In the genomic region with DNA sequence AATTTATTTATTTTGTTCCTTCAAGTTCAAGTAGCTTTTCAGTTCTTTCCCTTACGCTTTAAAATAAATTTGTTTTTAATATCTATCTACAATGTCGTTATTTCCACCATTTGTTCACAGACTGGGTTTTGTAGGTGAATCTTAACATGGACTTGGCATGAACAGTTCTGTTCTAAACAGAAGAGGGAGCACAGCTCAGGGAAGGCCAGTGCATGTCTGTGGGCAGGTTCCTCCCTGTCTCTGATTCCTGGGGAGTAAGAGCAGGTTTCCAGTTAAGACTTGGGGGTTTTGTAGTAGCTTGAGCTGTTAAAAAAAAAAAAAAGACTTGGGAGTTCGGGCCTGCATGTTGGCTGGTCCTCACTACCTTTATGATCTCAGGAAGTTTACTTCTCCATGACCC, we compare ENCODE assay signal across 1 cellular context.
TF ChIP-seq lines count a peak whose summit lies in the region.

No MANE protein-coding gene starts in this region.

TF ChIP-seq in GM23338, 12 proteins besides CTCF, POLR2A, EP300 and RAD21 (continued from another document):
- TF ChIP-seq, protein P1, sequence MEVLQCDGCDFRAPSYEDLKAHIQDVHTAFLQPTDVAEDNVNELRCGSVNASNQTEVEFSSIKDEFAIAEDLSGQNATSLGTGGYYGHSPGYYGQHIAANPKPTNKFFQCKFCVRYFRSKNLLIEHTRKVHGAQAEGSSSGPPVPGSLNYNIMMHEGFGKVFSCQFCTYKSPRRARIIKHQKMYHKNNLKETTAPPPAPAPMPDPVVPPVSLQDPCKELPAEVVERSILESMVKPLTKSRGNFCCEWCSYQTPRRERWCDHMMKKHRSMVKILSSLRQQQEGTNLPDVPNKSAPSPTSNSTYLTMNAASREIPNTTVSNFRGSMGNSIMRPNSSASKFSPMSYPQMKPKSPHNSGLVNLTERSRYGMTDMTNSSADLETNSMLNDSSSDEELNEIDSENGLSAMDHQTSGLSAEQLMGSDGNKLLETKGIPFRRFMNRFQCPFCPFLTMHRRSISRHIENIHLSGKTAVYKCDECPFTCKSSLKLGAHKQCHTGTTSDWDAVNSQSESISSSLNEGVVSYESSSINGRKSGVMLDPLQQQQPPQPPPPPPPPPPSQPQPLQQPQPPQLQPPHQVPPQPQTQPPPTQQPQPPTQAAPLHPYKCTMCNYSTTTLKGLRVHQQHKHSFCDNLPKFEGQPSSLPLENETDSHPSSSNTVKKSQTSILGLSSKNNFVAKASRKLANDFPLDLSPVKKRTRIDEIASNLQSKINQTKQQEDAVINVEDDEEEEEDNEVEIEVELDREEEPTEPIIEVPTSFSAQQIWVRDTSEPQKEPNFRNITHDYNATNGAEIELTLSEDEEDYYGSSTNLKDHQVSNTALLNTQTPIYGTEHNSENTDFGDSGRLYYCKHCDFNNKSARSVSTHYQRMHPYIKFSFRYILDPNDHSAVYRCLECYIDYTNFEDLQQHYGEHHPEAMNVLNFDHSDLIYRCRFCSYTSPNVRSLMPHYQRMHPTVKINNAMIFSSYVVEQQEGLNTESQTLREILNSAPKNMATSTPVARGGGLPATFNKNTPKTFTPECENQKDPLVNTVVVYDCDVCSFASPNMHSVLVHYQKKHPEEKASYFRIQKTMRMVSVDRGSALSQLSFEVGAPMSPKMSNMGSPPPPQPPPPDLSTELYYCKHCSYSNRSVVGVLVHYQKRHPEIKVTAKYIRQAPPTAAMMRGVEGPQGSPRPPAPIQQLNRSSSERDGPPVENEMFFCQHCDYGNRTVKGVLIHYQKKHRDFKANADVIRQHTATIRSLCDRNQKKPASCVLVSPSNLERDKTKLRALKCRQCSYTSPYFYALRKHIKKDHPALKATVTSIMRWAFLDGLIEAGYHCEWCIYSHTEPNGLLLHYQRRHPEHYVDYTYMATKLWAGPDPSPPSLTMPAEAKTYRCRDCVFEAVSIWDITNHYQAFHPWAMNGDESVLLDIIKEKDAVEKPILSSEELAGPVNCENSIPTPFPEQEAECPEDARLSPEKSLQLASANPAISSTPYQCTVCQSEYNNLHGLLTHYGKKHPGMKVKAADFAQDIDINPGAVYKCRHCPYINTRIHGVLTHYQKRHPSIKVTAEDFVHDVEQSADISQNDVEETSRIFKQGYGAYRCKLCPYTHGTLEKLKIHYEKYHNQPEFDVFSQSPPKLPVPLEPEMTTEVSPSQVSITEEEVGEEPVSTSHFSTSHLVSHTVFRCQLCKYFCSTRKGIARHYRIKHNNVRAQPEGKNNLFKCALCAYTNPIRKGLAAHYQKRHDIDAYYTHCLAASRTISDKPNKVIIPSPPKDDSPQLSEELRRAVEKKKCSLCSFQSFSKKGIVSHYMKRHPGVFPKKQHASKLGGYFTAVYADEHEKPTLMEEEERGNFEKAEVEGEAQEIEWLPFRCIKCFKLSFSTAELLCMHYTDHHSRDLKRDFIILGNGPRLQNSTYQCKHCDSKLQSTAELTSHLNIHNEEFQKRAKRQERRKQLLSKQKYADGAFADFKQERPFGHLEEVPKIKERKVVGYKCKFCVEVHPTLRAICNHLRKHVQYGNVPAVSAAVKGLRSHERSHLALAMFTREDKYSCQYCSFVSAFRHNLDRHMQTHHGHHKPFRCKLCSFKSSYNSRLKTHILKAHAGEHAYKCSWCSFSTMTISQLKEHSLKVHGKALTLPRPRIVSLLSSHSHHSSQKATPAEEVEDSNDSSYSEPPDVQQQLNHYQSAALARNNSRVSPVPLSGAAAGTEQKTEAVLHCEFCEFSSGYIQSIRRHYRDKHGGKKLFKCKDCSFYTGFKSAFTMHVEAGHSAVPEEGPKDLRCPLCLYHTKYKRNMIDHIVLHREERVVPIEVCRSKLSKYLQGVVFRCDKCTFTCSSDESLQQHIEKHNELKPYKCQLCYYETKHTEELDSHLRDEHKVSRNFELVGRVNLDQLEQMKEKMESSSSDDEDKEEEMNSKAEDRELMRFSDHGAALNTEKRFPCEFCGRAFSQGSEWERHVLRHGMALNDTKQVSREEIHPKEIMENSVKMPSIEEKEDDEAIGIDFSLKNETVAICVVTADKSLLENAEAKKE (CRISPR knock-in tag; IDR thresholded peaks at IDR 0.05): no peak
- no peak for TF ChIP-seq ZNF331 (CRISPR knock-in tag; IDR thresholded peaks at IDR 0.05; ENCODE audit: low read depth)
- no peak for TF ChIP-seq JUNB (IDR thresholded peaks at IDR 0.05; ENCODE audit: unreplicated experiment)
- TF ChIP-seq NANOG (IDR thresholded peaks at IDR 0.05; ENCODE audit: borderline replicate concordance): no peak
- no peak for TF ChIP-seq POLR2AphosphoS5 (IDR thresholded peaks at IDR 0.05; ENCODE audit: low read depth)
TF ChIP-seq in GM23338: peak in this region for 0.
